In the genomic region with DNA sequence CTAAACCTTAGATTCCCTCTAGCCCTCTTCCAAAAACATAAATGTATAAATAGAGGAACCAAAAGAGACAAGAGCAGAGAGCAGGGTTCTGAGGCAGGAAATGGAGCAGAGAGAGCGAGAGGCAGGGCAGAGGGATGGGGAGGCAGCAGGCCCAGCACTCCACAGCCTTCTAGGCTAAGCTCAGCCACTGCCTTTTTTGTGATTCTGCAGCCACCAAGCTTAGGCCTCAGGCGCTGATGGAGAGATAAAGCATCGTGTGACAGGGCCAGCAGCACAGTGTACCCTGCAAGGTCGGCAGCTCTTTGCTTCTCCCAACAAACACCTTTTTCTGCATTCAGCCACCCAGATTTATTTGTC, we compare ENCODE assay signal across 9 cellular contexts. TPM values are rescaled to one million over a fixed set of nuclear protein-coding genes. Genes with fewer than 3 reads are reported as not detected.
DNase-seq lines count a peak whose midpoint lies in the region; ATAC-seq and TF ChIP-seq lines count a peak whose summit lies in the region.
"Had no signal": no experiment of that assay in that cellular context is flagged by ENCODE, and none has a peak within 500 bp of the region (broad histone marks: within the 10 kb centered on the region; RNA-seq: fewer than 3 reads in every experiment).

No MANE protein-coding gene starts in this region.

- intact Hi-C loops in ascending aorta (cut with DNase I) = no loop called here
- intact Hi-C loops in transverse colon (cut with DNase I; ENCODE audit: low total_unique reads) = no loop called here

- no peak for TF ChIP-seq CTCF in ascending aorta (IDR thresholded peaks at IDR 0.05)
- TF ChIP-seq CTCF in transverse colon (IDR thresholded peaks at IDR 0.05) = no peak

- ATAC-seq in GM21737 (IDR thresholded peaks at IDR 0.05; ENCODE audit: unreplicated experiment) = no peak

- H3K9me3 ChIP-seq in ascending aorta (no peaks in the 10 kb centered on the region), mesodermal cell (ENCODE audit: control insufficient read depth, low read length) (no peaks in the 10 kb centered on the region), transverse colon (no peaks in the 10 kb centered on the region)

- DNase-seq in MV-4-11 (lab: John Stamatoyannopoulos, UW) (peak; percentile 41), ascending aorta (ENCODE audit: low spot score in 2 of 2) (no peak), transverse colon (no peak), KG1 (lab: John Stamatoyannopoulos, UW) (no peak), RPMI8226 (no peak)
- DNase-seq: activated CD4-positive, alpha-beta T cell treated with anti-CD3 and anti-CD28 coated beads, Interleukin-2, amount 50 U/mL, for 1 hour; NCI-H1694 treated with DMSO at 0.1 percent for 48 hours had no signal

- no peak for TF ChIP-seq EP300 in transverse colon (IDR thresholded peaks at IDR 0.05; ENCODE audit: low read depth)

- H3K36me3 ChIP-seq in ascending aorta (no peaks in the 10 kb centered on the region), mesodermal cell (ENCODE audit: control insufficient read depth, insufficient read depth, low read length) (no peaks in the 10 kb centered on the region), transverse colon (no peaks in the 10 kb centered on the region)

- H3K4me3 ChIP-seq in ascending aorta (no peak overlapping the region), mesodermal cell (ENCODE audit: extremely low read depth, insufficient read depth, low read length, poor library complexity, severe bottlenecking) (no peak overlapping the region), transverse colon (no peak overlapping the region)

- TF ChIP-seq POLR2A in transverse colon (IDR thresholded peaks at IDR 0.05) = no peak

- H3K4me1 ChIP-seq in ascending aorta (peaks cover 0 to 9% of the 10 kb centered on the region in 2 donors), mesodermal cell (ENCODE audit: control insufficient read depth, insufficient read depth, low read length, poor library complexity, severe bottlenecking) (peaks cover 12% of the 10 kb centered on the region), transverse colon (peaks cover 17 to 31% (median 20%) of the 10 kb centered on the region in 4 donors)

- 32 to 34% methylated on average over 4 of the region's 4 CpGs for WGBS in mesodermal cell (ENCODE audit: insufficient coverage in 2 of 2), 2 experiments
- 50 to 60% methylated on average over 1 to 4 of the region's 4 CpGs for WGBS in transverse colon (ENCODE audit: low coverage in 1 of 2), 2 donors

- H3K27ac ChIP-seq in ascending aorta (peak overlapping the region; percentile 47 to 66), mesodermal cell (ENCODE audit: low read depth, low read length, severe bottlenecking) (peak overlapping the region; percentile 62), transverse colon (peak overlapping the region; percentile 65 to 78 (median 69))

- no peaks in the 10 kb centered on the region for H3K27me3 ChIP-seq in ascending aorta
- no peaks in the 10 kb centered on the region for H3K27me3 ChIP-seq in transverse colon

- in situ Hi-C loops in transverse colon (cut with MboI; ENCODE audit: low pct_ligation_motif_present in 1 of 4, low pct_unique_long_range_greater_than_20kb in 1 of 4, low sequenced_read_pairs in 3 of 4) = no loop called here

RNA-seq across cellular contexts. Expression of a gene that starts 14.4 kb away (rescaled TPM):
- total RNA-seq in ascending aorta (91.7 TPM), transverse colon (100 to 1,000 TPM in 3 of 4 donors, 10 to 100 TPM in 1; 66.2 to 185 (median 142) TPM)
- 94.6 TPM for polyA plus RNA-seq in mesodermal cell (2013, experiment 1 of 2)
- polyA plus RNA-seq in mesodermal cell (2013, experiment 2 of 2) = 94.5 TPM

RNA-seq across cellular contexts. Expression of a gene that starts 36.7 kb away (rescaled TPM):
- total RNA-seq in ascending aorta = 31.9 TPM
- 51.1 TPM for polyA plus RNA-seq in mesodermal cell (2013, experiment 1 of 2)
- polyA plus RNA-seq in mesodermal cell (2013, experiment 2 of 2) = 39.2 TPM
- total RNA-seq in transverse colon = 10 to 100 TPM in 3 of 4 donors, 1 to 10 TPM in 1; 7.9 to 31.3 (median 23.5) TPM

RNA-seq across cellular contexts. Expression of a gene that starts 52.8 kb away (rescaled TPM):
- total RNA-seq in ascending aorta (10.0 TPM), transverse colon (100 to 1,000 TPM in 3 of 4 donors, 10 to 100 TPM in 1; 10.5 to 186 (median 147) TPM)
- polyA plus RNA-seq in mesodermal cell (2013, experiment 1 of 2) = 30.9 TPM
- polyA plus RNA-seq in mesodermal cell (2013, experiment 2 of 2) = 23.9 TPM

RNA-seq across cellular contexts. Expression of a gene that starts 59.7 kb away (rescaled TPM):
- 114 TPM for total RNA-seq in ascending aorta
- 34.5 TPM for polyA plus RNA-seq in mesodermal cell (2013, experiment 1 of 2)
- 25.4 TPM for polyA plus RNA-seq in mesodermal cell (2013, experiment 2 of 2)
- total RNA-seq in transverse colon = 10 to 100 TPM in 2 of 4 donors, 1 to 10 TPM in 1, not detected in 1; 9.4 to 26.9 (median 17.1) TPM
